11 cellular contexts compared by ENCODE assay signal in the genomic region with DNA sequence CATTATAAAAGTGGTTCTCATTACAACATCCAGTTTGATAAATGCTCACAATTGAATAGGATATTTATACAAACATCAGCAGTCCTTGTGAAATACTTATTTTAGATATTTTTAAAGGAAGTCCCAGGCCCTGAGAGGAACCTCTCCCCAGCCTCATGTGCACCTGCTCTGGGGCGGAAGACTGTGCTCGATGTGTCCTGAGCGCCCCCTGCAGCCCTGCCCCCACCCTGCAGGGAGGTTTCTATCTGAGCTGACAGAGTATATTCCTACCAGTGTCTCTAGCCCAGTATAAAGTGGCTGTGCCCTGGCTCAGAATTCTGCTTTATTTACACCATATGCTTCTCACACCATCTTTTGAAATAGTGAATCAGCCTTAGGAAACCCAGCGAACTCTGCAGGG.
DNase-seq lines count a peak whose midpoint lies in the region; ATAC-seq and TF ChIP-seq lines count a peak whose summit lies in the region.
"Had no signal": no experiment of that assay in that cellular context is flagged by ENCODE, and none has a peak within 500 bp of the region (broad histone marks: within the 10 kb centered on the region; RNA-seq: fewer than 3 reads in every experiment).

No MANE protein-coding gene starts in this region.

- H2AFZ ChIP-seq in MM.1S (ENCODE audit: low read length), result no peak overlapping the region

- H3K79me2 ChIP-seq in MM.1S (ENCODE audit: low read length), result no peaks in the 10 kb centered on the region

- TF ChIP-seq CTCF in MM.1S (IDR thresholded peaks at IDR 0.05; ENCODE audit: low read length), result peak; percentile 33

- no peak overlapping the region for H3K9ac ChIP-seq in MM.1S (ENCODE audit: low read length)

- peak; percentile 40 for DNase-seq in activated gamma-delta T cell treated with Interleukin-2 at 50 U/mL for 16 hours
- no peak for DNase-seq in activated gamma-delta T cell (lab: John Stamatoyannopoulos, UW)
- peak; percentile 21 for DNase-seq in MM.1S
- peak; percentile 69 to 72 for DNase-seq in activated T-cell treated with anti-CD3 and anti-CD28 coated beads, Interleukin-2, amount 50 U/mL, for 48 hours
- DNase-seq in stimulated activated naive B cell treated with anti-CD40 and anti-IgM and Interleukin-4, amounts not matched to agents 10 μg/mL and 1 μg/mL and 100 μg/mL, for 72 hours, result peak; percentile 42
- no peak for DNase-seq in GM19240 (ENCODE audit: insufficient read length, low spot score)
- DNase-seq: activated CD4-positive, CD25-positive, alpha-beta regulatory T cell; nucleus accumbens had no signal

- H3K4me1 Mint-ChIP-seq in stimulated activated naive B cell treated with anti-CD40 and anti-IgM and Interleukin-4, amounts not matched to agents 10 μg/mL and 1 μg/mL and 100 μg/mL, for 72 hours, result peaks cover 20 to 37% of the 10 kb centered on the region in 2 donors

- ATAC-seq in stimulated activated naive B cell treated with anti-CD40 and anti-IgM and Interleukin-4, amounts not matched to agents 10 μg/mL and 1 μg/mL and 100 μg/mL, for 72 hours (replicated peaks), result peak; percentile 50 to 56
- no peak for ATAC-seq in HG03457 (IDR thresholded peaks at IDR 0.05; ENCODE audit: unreplicated experiment)
- ATAC-seq in HG02884 (IDR thresholded peaks at IDR 0.05; ENCODE audit: unreplicated experiment), result no peak

- no peak overlapping the region for H3K4me3 ChIP-seq in MM.1S (ENCODE audit: low read length)

- H3F3A ChIP-seq in MM.1S (ENCODE audit: insufficient read depth, low read length), result no peaks in the 10 kb centered on the region

- no peaks in the 10 kb centered on the region for H3K9me2 ChIP-seq in MM.1S (replicated peaks; ENCODE audit: insufficient read depth, low read length)

- no peaks in the 10 kb centered on the region for H3K9me3 Mint-ChIP-seq in stimulated activated naive B cell treated with anti-CD40 and anti-IgM and Interleukin-4, amounts not matched to agents 10 μg/mL and 1 μg/mL and 100 μg/mL, for 72 hours

- H3K36me3 Mint-ChIP-seq in stimulated activated naive B cell treated with anti-CD40 and anti-IgM and Interleukin-4, amounts not matched to agents 10 μg/mL and 1 μg/mL and 100 μg/mL, for 72 hours, result no peaks in the 10 kb centered on the region

- H3K27ac ChIP-seq in MM.1S (ENCODE audit: low read length), result no peak overlapping the region
- H3K27ac ChIP-seq: epithelial cell of prostate had no signal

- no peak overlapping the region for H3K4me3 Mint-ChIP-seq in stimulated activated naive B cell treated with anti-CD40 and anti-IgM and Interleukin-4, amounts not matched to agents 10 μg/mL and 1 μg/mL and 100 μg/mL, for 72 hours

- H3K4me1 ChIP-seq in MM.1S (ENCODE audit: low read length), result no peaks in the 10 kb centered on the region

- peaks cover 3% of the 10 kb centered on the region for H3K27me3 ChIP-seq in MM.1S (replicated peaks; ENCODE audit: insufficient read depth, low read length)

- H3K36me3 ChIP-seq in MM.1S (replicated peaks; ENCODE audit: insufficient read depth, low read length), result no peaks in the 10 kb centered on the region

- no peaks in the 10 kb centered on the region for H3K9me3 ChIP-seq in MM.1S (replicated peaks; ENCODE audit: insufficient read depth, low read length)

- H4K20me1 ChIP-seq in MM.1S (ENCODE audit: insufficient read depth, low read length), result no peaks in the 10 kb centered on the region

- peaks cover 4 to 15% of the 10 kb centered on the region in 2 donors for H3K27me3 Mint-ChIP-seq in stimulated activated naive B cell treated with anti-CD40 and anti-IgM and Interleukin-4, amounts not matched to agents 10 μg/mL and 1 μg/mL and 100 μg/mL, for 72 hours

- H3K27ac Mint-ChIP-seq in stimulated activated naive B cell treated with anti-CD40 and anti-IgM and Interleukin-4, amounts not matched to agents 10 μg/mL and 1 μg/mL and 100 μg/mL, for 72 hours, result peak overlapping the region; percentile 56

- no peak overlapping the region for H3K4me2 ChIP-seq in MM.1S (ENCODE audit: low read depth, low read length)

Comparison
In these comparisons a context has a peak if more than half of its experiments do, and no peak if none do; other contexts are left out.
1. DNase-seq: peak in activated gamma-delta T cell treated with Interleukin-2 at 50 U/mL for 16 hours (single experiment), MM.1S (single experiment), activated T-cell treated with anti-CD3 and anti-CD28 coated beads, Interleukin-2, amount 50 U/mL, for 48 hours (2 of 2) and stimulated activated naive B cell treated with anti-CD40 and anti-IgM and Interleukin-4, amounts not matched to agents 10 μg/mL and 1 μg/mL and 100 μg/mL, for 72 hours (single experiment); none in activated gamma-delta T cell (single experiment) and GM19240 (single experiment).
2. ATAC-seq: peak in stimulated activated naive B cell treated with anti-CD40 and anti-IgM and Interleukin-4, amounts not matched to agents 10 μg/mL and 1 μg/mL and 100 μg/mL, for 72 hours (2 of 2); none in HG03457 (single experiment) and HG02884 (single experiment).